8 cellular contexts compared by ENCODE assay signal in the genomic region with DNA sequence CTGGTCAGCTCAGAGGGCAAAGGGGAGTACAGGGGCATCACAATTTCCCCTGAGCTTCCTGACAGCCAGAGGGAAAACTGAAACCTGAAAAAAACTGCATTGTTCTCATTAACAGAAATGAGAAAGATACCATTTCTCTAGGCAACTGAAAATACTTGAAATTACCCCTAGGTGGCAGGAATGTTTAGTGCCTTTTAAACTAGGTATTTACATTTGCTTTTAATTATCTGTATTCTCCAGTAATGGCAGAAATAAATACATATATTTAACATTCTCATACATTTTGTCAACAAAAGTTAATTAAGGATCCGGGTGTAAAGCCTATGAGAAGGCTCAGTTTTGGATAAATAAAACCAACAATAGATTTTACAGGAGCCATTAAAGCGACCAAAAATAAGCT. TPM values are rescaled to one million over a fixed set of nuclear protein-coding genes. Genes with fewer than 3 reads are reported as not detected.
DNase-seq lines count a peak whose midpoint lies in the region; FAIRE-seq and TF ChIP-seq lines count a peak whose summit lies in the region.

No MANE protein-coding gene starts in this region.

- H3K27me3 Mint-ChIP-seq in neural progenitor cell (ENCODE audit: insufficient read depth, low read depth) = peaks cover 6% of the 10 kb centered on the region

- no peaks in the 10 kb centered on the region for H3K79me2 ChIP-seq in neural progenitor cell (ENCODE audit: low read depth)

- H3K4me1 ChIP-seq in neural progenitor cell = no peaks in the 10 kb centered on the region

- DNase-seq in NAMALWA (ENCODE audit: low spot score) (peak; percentile 40), cerebellar cortex (ENCODE audit: low spot score) (peak; percentile 16), neural progenitor cell (ENCODE audit: low spot score) (no peak), NCI-H2227 treated with DMSO at 0.1 percent for 48 hours (lab: John Stamatoyannopoulos, UW) (no peak), H54 (ENCODE audit: insufficient read length, low spot score) (no peak), activated gamma-delta T cell (lab: John Stamatoyannopoulos, UW) (no peak), hippocampal formation (lab: John Stamatoyannopoulos, UW) (no peak)

- peaks cover 2% of the 10 kb centered on the region for H3K36me3 Mint-ChIP-seq in neural progenitor cell

- peaks cover 2% of the 10 kb centered on the region for H3K4me1 Mint-ChIP-seq in neural progenitor cell

- H3K4me2 ChIP-seq in neural progenitor cell = no peak overlapping the region

- no peaks in the 10 kb centered on the region for H3K36me3 ChIP-seq in neural progenitor cell

- no peak overlapping the region for H3K4me3 ChIP-seq in neural progenitor cell

- H3K9ac ChIP-seq in neural progenitor cell = no peak overlapping the region

- FAIRE-seq in G401.6 (lab: Jason Lieb, UNC) = peak; percentile 88
- no peak for FAIRE-seq in H54 (lab: Jason Lieb, UNC)

- peak; percentile 55 for TF ChIP-seq CTCF in neural progenitor cell (IDR thresholded peaks at IDR 0.05)

- H3K27ac ChIP-seq in neural progenitor cell = no peak overlapping the region

- H4K20me1 ChIP-seq in neural progenitor cell (ENCODE audit: low read depth) = no peaks in the 10 kb centered on the region

- H3K9me3 Mint-ChIP-seq in neural progenitor cell = no peaks in the 10 kb centered on the region

- no peaks in the 10 kb centered on the region for H3K27me3 ChIP-seq in neural progenitor cell

- no peak overlapping the region for H3K4me3 Mint-ChIP-seq in neural progenitor cell

- no peak for TF ChIP-seq POLR2A in H54 (IDR thresholded peaks at IDR 0.05; ENCODE audit: low read depth, low read length)

- H2AFZ ChIP-seq in neural progenitor cell (replicated peaks) = no peak overlapping the region

- H3K27ac Mint-ChIP-seq in neural progenitor cell = no peak overlapping the region

- H3K9me3 ChIP-seq in neural progenitor cell (ENCODE audit: low read depth) = no peaks in the 10 kb centered on the region

- no peaks in the 10 kb centered on the region for H3F3A ChIP-seq in neural progenitor cell (ENCODE audit: low read depth)

RNA-seq across cellular contexts. Expression of a gene that starts 34.5 kb away (rescaled TPM):
- total RNA-seq in neural progenitor cell (ENCODE audit: low replicate concordance) = 2,151 and 2,596 TPM in 2 replicates

Comparison
In these comparisons a context has a peak if more than half of its experiments do, and no peak if none do; other contexts are left out.
1. DNase-seq: peak in NAMALWA (single experiment) and cerebellar cortex (single experiment); none in neural progenitor cell (single experiment), NCI-H2227 treated with DMSO at 0.1 percent for 48 hours (single experiment), H54 (single experiment), activated gamma-delta T cell (single experiment) and hippocampal formation (0 of 2).